ENCODE assay signal across 8 cellular contexts in the genomic region with DNA sequence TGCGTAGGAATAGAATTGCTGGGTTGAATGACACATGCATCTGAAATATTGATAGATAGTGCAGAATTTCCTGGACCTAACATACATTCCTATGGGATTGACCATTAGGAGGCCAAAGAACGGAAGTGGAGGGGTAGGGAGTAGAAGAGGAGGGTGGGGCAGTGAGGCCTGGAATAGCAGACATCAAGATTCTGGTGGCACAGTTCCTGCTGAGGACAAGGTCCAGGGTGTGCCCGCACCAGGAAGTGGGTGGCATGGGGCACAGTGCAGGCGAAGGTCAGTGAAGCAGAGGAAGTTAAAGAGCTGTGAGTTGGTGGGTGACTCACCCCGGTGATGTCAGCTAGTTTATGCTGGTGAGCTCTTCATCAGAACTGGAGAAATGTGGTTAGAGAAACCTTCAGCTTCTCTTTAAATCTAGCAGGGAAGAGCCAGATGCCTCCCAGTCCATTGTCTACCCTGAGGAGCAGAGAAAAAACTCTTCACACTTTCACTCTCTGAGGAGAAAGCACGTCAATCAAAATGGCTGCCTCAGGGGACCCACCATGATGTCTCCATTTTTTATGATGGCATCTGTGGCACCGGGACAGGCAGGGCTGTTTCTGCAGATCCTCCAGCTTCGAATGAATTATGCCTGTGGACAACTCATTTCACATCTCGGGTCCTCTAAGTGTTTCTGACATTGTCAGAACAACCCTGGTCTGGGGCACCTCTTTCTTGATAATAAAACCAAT. TPM values are rescaled to one million over a fixed set of nuclear protein-coding genes. Genes with fewer than 3 reads are reported as not detected.
DNase-seq lines count a peak whose midpoint lies in the region; ATAC-seq and TF ChIP-seq lines count a peak whose summit lies in the region.

No MANE protein-coding gene starts in this region.

- peak in 1 of 2 experiments; percentile 97; a peak in 2 of 4 replicates for TF ChIP-seq EP300 in SK-N-SH (IDR thresholded peaks at IDR 0.05; ENCODE audit: borderline replicate concordance in 1 of 2, low read depth in 1 of 2, low read length in 1 of 2)

- H3K9me3 ChIP-seq in SK-N-SH = no peaks in the 10 kb centered on the region
- no peaks in the 10 kb centered on the region for H3K9me3 ChIP-seq in HAP-1

- H2AFZ ChIP-seq in SK-N-SH (ENCODE audit: low read depth) = peak overlapping the region; percentile 44; the same call in 1 of the 2 replicates

- H3K9me2 ChIP-seq in SK-N-SH = no peaks in the 10 kb centered on the region

- POLR2A ChIA-PET in SK-N-SH (lab: Yijun Ruan, JAX) = no interaction called here

- H3K4me3 Mint-ChIP-seq in activated naive CD4-positive, alpha-beta T cell treated with anti-CD3 and anti-CD28 coated beads, Interleukin-2, amount 10 ng/mL, durations not matched to agents 7 days and 5 days = peak overlapping the region; percentile 45
- peak overlapping the region; percentile 39 to 80 (median 64) for H3K4me3 Mint-ChIP-seq in immature natural killer cell

- H3K4me2 ChIP-seq in SK-N-SH = peak overlapping the region; percentile 59

- H3K36me3 ChIP-seq in SK-N-SH (replicated peaks in 1 of 2; ENCODE audit: control insufficient read depth in 1 of 2, insufficient read depth in 2 of 2, low read length in 1 of 2) (no peaks in the 10 kb centered on the region), HAP-1 (replicated peaks) (no peaks in the 10 kb centered on the region)

- no peaks in the 10 kb centered on the region for H3K9me3 Mint-ChIP-seq in activated naive CD4-positive, alpha-beta T cell treated with anti-CD3 and anti-CD28 coated beads, Interleukin-2, amount 10 ng/mL, durations not matched to agents 7 days and 5 days
- H3K9me3 Mint-ChIP-seq in immature natural killer cell = no peaks in the 10 kb centered on the region

- no peaks in the 10 kb centered on the region for H3K79me2 ChIP-seq in SK-N-SH (ENCODE audit: insufficient read depth)

- no peaks in the 10 kb centered on the region for H3K27me3 ChIP-seq in SK-N-SH (ENCODE audit: insufficient read depth)
- H3K27me3 ChIP-seq in HAP-1 (ENCODE audit: low read depth) = peaks cover 7% of the 10 kb centered on the region; the same call in 1 of the 2 replicates

- in situ Hi-C loops in HAP-1 (cut with MboI; ENCODE audit: low sequenced_read_pairs) = loop anchor here (25.0 kb wide), 1 partner anchor 1224 kb away; no protein-coding TSS in a partner anchor

- ATAC-seq in HG03045 (IDR thresholded peaks at IDR 0.05; ENCODE audit: unreplicated experiment) = peak; percentile 74

- H3K4me1 ChIP-seq in SK-N-SH (ENCODE audit: control insufficient read depth in 1 of 2, insufficient read depth in 2 of 2, low read depth in 1 of 2, low read length in 1 of 2) (peaks cover 4 to 56% of the 10 kb centered on the region in 2 experiments), HAP-1 (no peaks in the 10 kb centered on the region; the same call in 1 of the 2 replicates)

- peaks cover 75% of the 10 kb centered on the region for H3K4me1 Mint-ChIP-seq in activated naive CD4-positive, alpha-beta T cell treated with anti-CD3 and anti-CD28 coated beads, Interleukin-2, amount 10 ng/mL, durations not matched to agents 7 days and 5 days
- peaks cover 31 to 35% of the 10 kb centered on the region in 2 donors for H3K4me1 Mint-ChIP-seq in immature natural killer cell

- no peak for TF ChIP-seq RAD21 in SK-N-SH (IDR thresholded peaks at IDR 0.05; ENCODE audit: low read length)

- no peak for TF ChIP-seq CTCF in SK-N-SH (IDR thresholded peaks at IDR 0.05)

- H3K4me3 ChIP-seq in SK-N-SH (ENCODE audit: low read depth in 2 of 2, low read length in 1 of 2) (no peak overlapping the region), HAP-1 (no peak overlapping the region)

- CTCF ChIA-PET in SK-N-SH (lab: Yijun Ruan, JAX) = no interaction called here
- CTCF ChIA-PET in activated naive CD4-positive, alpha-beta T cell treated with anti-CD3 and anti-CD28 coated beads, Interleukin-2, amount 10 ng/mL, durations not matched to agents 7 days and 5 days (lab: Charles Lee) = interaction anchor here (0.6 to 7.1 kb wide), 10 partner anchors 30 to 329 kb away, joined by 3 to 116 read pairs (median 3); no protein-coding TSS in a partner anchor

- peaks cover 48% of the 10 kb centered on the region for H3F3A ChIP-seq in SK-N-SH (replicated peaks; ENCODE audit: insufficient read depth)

- peaks cover 2% of the 10 kb centered on the region for H3K36me3 Mint-ChIP-seq in activated naive CD4-positive, alpha-beta T cell treated with anti-CD3 and anti-CD28 coated beads, Interleukin-2, amount 10 ng/mL, durations not matched to agents 7 days and 5 days
- H3K36me3 Mint-ChIP-seq in immature natural killer cell = no peaks in the 10 kb centered on the region

- H4K20me1 ChIP-seq in SK-N-SH (ENCODE audit: insufficient read depth) = no peaks in the 10 kb centered on the region

- H3K27me3 Mint-ChIP-seq in activated naive CD4-positive, alpha-beta T cell treated with anti-CD3 and anti-CD28 coated beads, Interleukin-2, amount 10 ng/mL, durations not matched to agents 7 days and 5 days = peaks cover 6% of the 10 kb centered on the region
- peaks cover 0 to 5% (median 3%) of the 10 kb centered on the region in 3 donors for H3K27me3 Mint-ChIP-seq in immature natural killer cell (ENCODE audit: low read depth in 3 of 3)

- DNase-seq in DMS53 treated with DMSO at 0.1 percent for 48 hours (lab: John Stamatoyannopoulos, UW; ENCODE audit: unreplicated experiment) = peak; percentile 90
- no peak for DNase-seq in SK-N-SH
- peak; percentile 73 for DNase-seq in activated naive CD4-positive, alpha-beta T cell treated with anti-CD3 and anti-CD28 coated beads, Interleukin-2, amount 10 ng/mL, durations not matched to agents 7 days and 5 days
- peak; percentile 47 to 58 (median 47) for DNase-seq in immature natural killer cell
- DNase-seq in stimulated activated CD4-positive, alpha-beta T cell treated with anti-CD3 and anti-CD28 coated beads, Interleukin-4, amount 100 ng/mL, for 48 hours (ENCODE audit: low read depth in 2 of 2) = peak; percentile 59 to 77
- no peak for DNase-seq in HAP-1 (ENCODE audit: low spot score in 2 of 2)
- no peak for DNase-seq in midbrain (lab: John Stamatoyannopoulos, UW)

- 36% methylated on average over 9 of the region's 9 CpGs for WGBS in SK-N-SH (ENCODE audit: low lambda C conversion rate)

- peak overlapping the region; percentile 60 to 96; a peak in 3 of 4 replicates for H3K27ac ChIP-seq in SK-N-SH (ENCODE audit: low read depth in 2 of 2, low read length in 1 of 2)

- H3K27ac Mint-ChIP-seq in activated naive CD4-positive, alpha-beta T cell treated with anti-CD3 and anti-CD28 coated beads, Interleukin-2, amount 10 ng/mL, durations not matched to agents 7 days and 5 days = peak overlapping the region; percentile 88
- H3K27ac Mint-ChIP-seq in immature natural killer cell = peak overlapping the region; percentile 54 to 94 (median 89)

- peak overlapping the region; percentile 70 for H3K9ac ChIP-seq in SK-N-SH

TF ChIP-seq in SK-N-SH, 30 proteins besides CTCF, POLR2A, EP300 and RAD21 (continues in another document):
- TF ChIP-seq JUND (IDR thresholded peaks at IDR 0.05) = peak; percentile 91
- TF ChIP-seq FOSL2 (IDR thresholded peaks at IDR 0.05; ENCODE audit: borderline replicate concordance, low read depth) = peak; percentile 95
- TF ChIP-seq IRF3 (IDR thresholded peaks at IDR 0.05; ENCODE audit: low read depth, low read length) = no peak
- peak; percentile 66; the same call in 1 of the 2 replicates for TF ChIP-seq YY1 (IDR thresholded peaks at IDR 0.05; ENCODE audit: low read depth)
- TF ChIP-seq NRF1 (IDR thresholded peaks at IDR 0.05; ENCODE audit: low read depth, low read length) = no peak
- TF ChIP-seq FOXJ3 (CRISPR knock-in tag; IDR thresholded peaks at IDR 0.05) = no peak
- TF ChIP-seq, protein P1, sequence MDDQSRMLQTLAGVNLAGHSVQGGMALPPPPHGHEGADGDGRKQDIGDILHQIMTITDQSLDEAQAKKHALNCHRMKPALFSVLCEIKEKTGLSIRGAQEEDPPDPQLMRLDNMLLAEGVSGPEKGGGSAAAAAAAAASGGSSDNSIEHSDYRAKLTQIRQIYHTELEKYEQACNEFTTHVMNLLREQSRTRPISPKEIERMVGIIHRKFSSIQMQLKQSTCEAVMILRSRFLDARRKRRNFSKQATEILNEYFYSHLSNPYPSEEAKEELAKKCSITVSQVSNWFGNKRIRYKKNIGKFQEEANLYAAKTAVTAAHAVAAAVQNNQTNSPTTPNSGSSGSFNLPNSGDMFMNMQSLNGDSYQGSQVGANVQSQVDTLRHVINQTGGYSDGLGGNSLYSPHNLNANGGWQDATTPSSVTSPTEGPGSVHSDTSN (IDR thresholded peaks at IDR 0.05) = peak; percentile 80
- peak; percentile 87; the same call in 1 of the 2 replicates for TF ChIP-seq MAX (IDR thresholded peaks at IDR 0.05; ENCODE audit: low read depth)
- TF ChIP-seq, protein P2, sequence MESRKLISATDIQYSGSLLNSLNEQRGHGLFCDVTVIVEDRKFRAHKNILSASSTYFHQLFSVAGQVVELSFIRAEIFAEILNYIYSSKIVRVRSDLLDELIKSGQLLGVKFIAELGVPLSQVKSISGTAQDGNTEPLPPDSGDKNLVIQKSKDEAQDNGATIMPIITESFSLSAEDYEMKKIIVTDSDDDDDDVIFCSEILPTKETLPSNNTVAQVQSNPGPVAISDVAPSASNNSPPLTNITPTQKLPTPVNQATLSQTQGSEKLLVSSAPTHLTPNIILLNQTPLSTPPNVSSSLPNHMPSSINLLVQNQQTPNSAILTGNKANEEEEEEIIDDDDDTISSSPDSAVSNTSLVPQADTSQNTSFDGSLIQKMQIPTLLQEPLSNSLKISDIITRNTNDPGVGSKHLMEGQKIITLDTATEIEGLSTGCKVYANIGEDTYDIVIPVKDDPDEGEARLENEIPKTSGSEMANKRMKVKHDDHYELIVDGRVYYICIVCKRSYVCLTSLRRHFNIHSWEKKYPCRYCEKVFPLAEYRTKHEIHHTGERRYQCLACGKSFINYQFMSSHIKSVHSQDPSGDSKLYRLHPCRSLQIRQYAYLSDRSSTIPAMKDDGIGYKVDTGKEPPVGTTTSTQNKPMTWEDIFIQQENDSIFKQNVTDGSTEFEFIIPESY (IDR thresholded peaks at IDR 0.05; ENCODE audit: borderline replicate concordance, low read depth) = peak; percentile 68

RNA-seq across cellular contexts. Expression of gene CTLA4, which starts 55.9 kb away (rescaled TPM):
- polyA plus RNA-seq in SK-N-SH (2012; rRNA removed) (0.03 TPM in 1 of 2 replicates, not detected in the other), immature natural killer cell (1 to 10 TPM in 1 of 3 donors, not detected in 2; 1.1 TPM)
- 0.01 TPM in 1 of 2 replicates, not detected in the other for polyA plus RNA-seq in SK-N-SH (2012; cell fraction: cytosol; rRNA removed)
- 0.26 and 0.97 TPM in 2 replicates for polyA plus RNA-seq in SK-N-SH (2012; cell fraction: nucleus; rRNA removed)

Comparison
In these comparisons a context has a peak if more than half of its experiments do, and no peak if none do; other contexts are left out.
1. DNase-seq: peak in DMS53 treated with DMSO at 0.1 percent for 48 hours (single experiment), activated naive CD4-positive, alpha-beta T cell treated with anti-CD3 and anti-CD28 coated beads, Interleukin-2, amount 10 ng/mL, durations not matched to agents 7 days and 5 days (single experiment), immature natural killer cell (3 of 3) and stimulated activated CD4-positive, alpha-beta T cell treated with anti-CD3 and anti-CD28 coated beads, Interleukin-4, amount 100 ng/mL, for 48 hours (2 of 2); none in SK-N-SH (single experiment), HAP-1 (0 of 2) and midbrain (single experiment).